Comparison of ENCODE assay signal across 20 cellular contexts in the genomic region with DNA sequence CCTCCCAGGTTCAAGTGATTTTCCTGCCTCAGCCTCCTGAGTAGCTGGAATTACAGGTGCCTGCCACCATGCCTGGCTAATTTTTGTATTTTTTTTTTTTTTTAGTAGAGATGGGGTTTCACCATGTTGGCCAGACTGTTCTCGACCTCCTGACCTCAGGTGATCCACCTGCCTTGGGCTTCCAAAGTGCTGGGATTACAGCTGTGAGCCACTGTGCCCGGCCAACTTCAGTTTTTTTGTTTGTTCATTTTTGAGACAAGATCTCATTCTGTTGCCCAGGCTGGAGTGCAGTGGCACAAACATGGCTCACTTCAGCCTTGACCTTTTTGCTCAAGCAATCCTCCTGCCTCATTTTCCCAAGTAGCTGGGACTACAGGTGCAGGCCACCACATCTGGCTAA. TPM values are rescaled to one million over a fixed set of nuclear protein-coding genes. Genes with fewer than 3 reads are reported as not detected.
"Had no signal": no experiment of that assay in that cellular context is flagged by ENCODE, and none has a peak within 500 bp of the region (broad histone marks: within the 10 kb centered on the region; RNA-seq: fewer than 3 reads in every experiment).

No MANE protein-coding gene starts in this region.

RNA-seq across cellular contexts. Expression of gene DPPA4, which starts 21.5 kb away (rescaled TPM):
- total RNA-seq: activated naive CD8-positive, alpha-beta T cell treated with anti-CD3 and anti-CD28 coated beads, Interleukin-2, amount 10 ng/mL, durations not matched to agents 7 days and 5 days; activated T-helper 1 cell treated with anti-CD3 and anti-CD28 coated beads, Interleukin-12 subunit alpha, Interleukin-12 subunit beta, Interleukin-2, Interleukin-4 antibody, amounts not matched to agents 30 ng/mL and 10 ng/mL and 1 ng/mL, durations not matched to agents 14 hours and 24 hours and 36 hours; activated T-helper 17 cell treated with anti-CD3 and anti-CD28 coated beads, Interleukin-2, amount 50 U/mL, for 72 hours; activated T-helper 2 cell treated with anti-CD3 and anti-CD28 coated beads, Interferon-gamma antibody, Interleukin-2, Interleukin-4, amounts not matched to agents 10 μg/mL and 5 μg/mL and 100 μg/mL, durations not matched to agents 14 hours and 24 hours and 36 hours; aorta; ascending aorta; body of pancreas; breast epithelium; bronchial epithelial cell; cardiac septum had no signal
- polyA plus RNA-seq: adipose tissue, aorta had no signal

RNA-seq across cellular contexts. Expression of gene DPPA2, which starts 42.5 kb away (rescaled TPM):
- total RNA-seq: activated naive CD4-positive, alpha-beta T cell treated with anti-CD3 and anti-CD28 coated beads for 36 hours; activated naive CD4-positive, alpha-beta T cell treated with anti-CD3 and anti-CD28 coated beads, Interleukin-2, amount 50 U/mL, for 72 hours; activated naive CD8-positive, alpha-beta T cell treated with anti-CD3 and anti-CD28 coated beads for 36 hours; activated naive CD8-positive, alpha-beta T cell treated with anti-CD3 and anti-CD28 coated beads, Interleukin-2, amount 10 ng/mL, durations not matched to agents 7 days and 5 days; activated T-cell treated with anti-CD3 and anti-CD28 coated beads, Interleukin-2, amount 50 U/mL, for 4 hours; activated T-cell treated with anti-CD3 and anti-CD28 coated beads, Interleukin-2, amount 50 U/mL, for 72 hours; activated T-helper 1 cell treated with anti-CD3 and anti-CD28 coated beads, Interleukin-12 subunit alpha, Interleukin-12 subunit beta, Interleukin-2, Interleukin-4 antibody, amounts not matched to agents 30 ng/mL and 10 ng/mL and 1 ng/mL, durations not matched to agents 14 hours and 24 hours and 36 hours; activated T-helper 17 cell treated with anti-CD3 and anti-CD28 coated beads, Interleukin-2, amount 50 U/mL, for 72 hours; activated T-helper 2 cell treated with anti-CD3 and anti-CD28 coated beads, Interferon-gamma antibody, Interleukin-2, Interleukin-4, amounts not matched to agents 10 μg/mL and 5 μg/mL and 100 μg/mL, durations not matched to agents 14 hours and 24 hours and 36 hours; adrenal gland; aorta; ascending aorta; body of pancreas; breast epithelium; bronchial epithelial cell; cardiac muscle cell; cardiac septum; cerebellum; chondrocyte had no signal
- polyA plus RNA-seq: adipose tissue, adrenal gland, aorta, cardiac muscle cell had no signal
